In the genomic region with DNA sequence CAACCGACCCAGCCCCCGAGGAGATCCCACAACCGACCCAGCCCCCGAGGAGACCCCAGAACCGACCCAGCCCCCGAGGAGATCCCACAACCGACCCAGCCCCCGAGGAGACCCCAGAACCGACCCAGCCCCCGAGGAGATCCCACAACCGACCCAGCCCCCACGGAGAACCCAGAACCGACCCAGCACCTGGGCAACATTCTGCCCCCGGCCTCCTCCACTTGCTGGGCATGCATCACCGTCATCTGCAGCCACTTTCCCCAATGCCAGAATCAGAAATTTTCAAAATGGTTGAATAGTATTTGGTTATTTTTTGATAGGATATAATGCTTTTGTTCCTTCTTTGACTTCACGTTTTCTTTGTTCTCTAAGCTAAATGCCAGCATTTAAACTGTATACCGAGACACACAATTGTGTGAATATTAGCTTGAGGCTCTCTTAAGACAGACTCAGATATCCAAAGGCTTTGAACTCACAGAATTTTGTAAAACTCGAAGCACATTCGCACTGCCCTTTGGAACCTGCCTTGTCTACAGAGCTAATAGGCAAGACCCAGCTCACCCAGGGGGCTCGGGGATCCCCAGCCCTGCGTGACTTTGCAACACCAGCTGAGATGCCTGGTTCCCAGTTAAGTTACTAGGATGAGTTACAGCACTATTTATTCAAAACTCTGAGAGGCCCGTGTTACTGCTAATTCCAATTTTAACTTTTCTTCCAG, we compare ENCODE assay signal across 3 cellular contexts.
TF ChIP-seq lines count a peak whose summit lies in the region.

No MANE protein-coding gene starts in this region.

TF ChIP-seq in SK-N-SH, 30 proteins besides CTCF, POLR2A, EP300 and RAD21 (continues in another document):
- TF ChIP-seq, protein P1, sequence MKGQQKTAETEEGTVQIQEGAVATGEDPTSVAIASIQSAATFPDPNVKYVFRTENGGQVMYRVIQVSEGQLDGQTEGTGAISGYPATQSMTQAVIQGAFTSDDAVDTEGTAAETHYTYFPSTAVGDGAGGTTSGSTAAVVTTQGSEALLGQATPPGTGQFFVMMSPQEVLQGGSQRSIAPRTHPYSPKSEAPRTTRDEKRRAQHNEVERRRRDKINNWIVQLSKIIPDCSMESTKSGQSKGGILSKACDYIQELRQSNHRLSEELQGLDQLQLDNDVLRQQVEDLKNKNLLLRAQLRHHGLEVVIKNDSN (IDR thresholded peaks at IDR 0.05; ENCODE audit: borderline replicate concordance, low read depth) = no peak
- no peak for TF ChIP-seq JUND (IDR thresholded peaks at IDR 0.05)
- no peak for TF ChIP-seq SMC3 (IDR thresholded peaks at IDR 0.05; ENCODE audit: low read depth, low read length)
- no peak for TF ChIP-seq TCF12 (IDR thresholded peaks at IDR 0.05)
- no peak for TF ChIP-seq IRF3 (IDR thresholded peaks at IDR 0.05; ENCODE audit: low read depth, low read length)
- TF ChIP-seq ZBTB33 (IDR thresholded peaks at IDR 0.05; ENCODE audit: borderline replicate concordance, low read depth) = no peak
- no peak for TF ChIP-seq SIN3A (IDR thresholded peaks at IDR 0.05; ENCODE audit: borderline replicate concordance, low read depth, low read length)
- TF ChIP-seq RXRA (IDR thresholded peaks at IDR 0.05; ENCODE audit: borderline replicate concordance, low read depth) = no peak
- no peak for TF ChIP-seq GATA2 (CRISPR knock-in tag; IDR thresholded peaks at IDR 0.05)
- TF ChIP-seq EZH2phosphoT487 (IDR thresholded peaks at IDR 0.05; ENCODE audit: borderline replicate concordance, low read depth) = no peak
- TF ChIP-seq CHD2 (IDR thresholded peaks at IDR 0.05; ENCODE audit: low read length, partially characterized antibody) = no peak

TF ChIP-seq in SK-N-SH treated with all-trans-retinoic acid at 6 μM for 48 hours, 23 proteins besides CTCF, POLR2A, EP300 and RAD21:
- TF ChIP-seq PATZ1 (CRISPR knock-in tag; IDR thresholded peaks at IDR 0.05; ENCODE audit: borderline replicate concordance) = no peak
- no peak for TF ChIP-seq ZFP30 (CRISPR knock-in tag; IDR thresholded peaks at IDR 0.05)

TF ChIP-seq in HepG2, 621 proteins besides CTCF, POLR2A, EP300 and RAD21:
- TF ChIP-seq, protein P2, sequence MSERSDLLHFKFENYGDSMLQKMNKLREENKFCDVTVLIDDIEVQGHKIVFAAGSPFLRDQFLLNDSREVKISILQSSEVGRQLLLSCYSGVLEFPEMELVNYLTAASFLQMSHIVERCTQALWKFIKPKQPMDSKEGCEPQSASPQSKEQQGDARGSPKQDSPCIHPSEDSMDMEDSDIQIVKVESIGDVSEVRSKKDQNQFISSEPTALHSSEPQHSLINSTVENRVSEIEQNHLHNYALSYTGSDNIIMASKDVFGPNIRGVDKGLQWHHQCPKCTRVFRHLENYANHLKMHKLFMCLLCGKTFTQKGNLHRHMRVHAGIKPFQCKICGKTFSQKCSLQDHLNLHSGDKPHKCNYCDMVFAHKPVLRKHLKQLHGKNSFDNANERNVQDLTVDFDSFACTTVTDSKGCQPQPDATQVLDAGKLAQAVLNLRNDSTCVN (CRISPR knock-in tag; IDR thresholded peaks at IDR 0.05; ENCODE audit: borderline replicate concordance) = no peak
- no peak for TF ChIP-seq SRY (CRISPR knock-in tag; IDR thresholded peaks at IDR 0.05)
- no peak for TF ChIP-seq YY1 (IDR thresholded peaks at IDR 0.05; ENCODE audit: insufficient read depth, insufficient replicate concordance, low read depth, low read length)
- TF ChIP-seq USF2 (IDR thresholded peaks at IDR 0.05; ENCODE audit: low read depth, low read length) = no peak
- TF ChIP-seq USF2 (CRISPR knock-in tag; IDR thresholded peaks at IDR 0.05; ENCODE audit: borderline replicate concordance) = no peak
- no peak for TF ChIP-seq ZFP1 (CRISPR knock-in tag; IDR thresholded peaks at IDR 0.05)
- no peak for TF ChIP-seq MAFG (CRISPR knock-in tag; IDR thresholded peaks at IDR 0.05)
- no peak for TF ChIP-seq ZNF24 (IDR thresholded peaks at IDR 0.05)
- TF ChIP-seq MEIS2 (CRISPR knock-in tag; IDR thresholded peaks at IDR 0.05) = no peak
- TF ChIP-seq, protein P3, sequence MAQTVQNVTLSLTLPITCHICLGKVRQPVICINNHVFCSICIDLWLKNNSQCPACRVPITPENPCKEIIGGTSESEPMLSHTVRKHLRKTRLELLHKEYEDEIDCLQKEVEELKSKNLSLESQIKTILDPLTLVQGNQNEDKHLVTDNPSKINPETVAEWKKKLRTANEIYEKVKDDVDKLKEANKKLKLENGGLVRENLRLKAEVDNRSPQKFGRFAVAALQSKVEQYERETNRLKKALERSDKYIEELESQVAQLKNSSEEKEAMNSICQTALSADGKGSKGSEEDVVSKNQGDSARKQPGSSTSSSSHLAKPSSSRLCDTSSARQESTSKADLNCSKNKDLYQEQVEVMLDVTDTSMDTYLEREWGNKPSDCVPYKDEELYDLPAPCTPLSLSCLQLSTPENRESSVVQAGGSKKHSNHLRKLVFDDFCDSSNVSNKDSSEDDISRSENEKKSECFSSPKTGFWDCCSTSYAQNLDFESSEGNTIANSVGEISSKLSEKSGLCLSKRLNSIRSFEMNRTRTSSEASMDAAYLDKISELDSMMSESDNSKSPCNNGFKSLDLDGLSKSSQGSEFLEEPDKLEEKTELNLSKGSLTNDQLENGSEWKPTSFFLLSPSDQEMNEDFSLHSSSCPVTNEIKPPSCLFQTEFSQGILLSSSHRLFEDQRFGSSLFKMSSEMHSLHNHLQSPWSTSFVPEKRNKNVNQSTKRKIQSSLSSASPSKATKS (CRISPR knock-in tag; IDR thresholded peaks at IDR 0.05) = no peak
- TF ChIP-seq AKAP8 (CRISPR knock-in tag; IDR thresholded peaks at IDR 0.05) = no peak
- TF ChIP-seq NCOA2 (CRISPR knock-in tag; IDR thresholded peaks at IDR 0.05) = no peak
